In genomic region chr1:148777649-148778048, GRCh38 we compare ENCODE assay signal across 3 cellular contexts. TPM values are rescaled to one million over a fixed set of nuclear protein-coding genes. Genes with fewer than 3 reads are reported as not detected.
"Had no signal": no experiment of that assay in that cellular context is flagged by ENCODE, and none has a peak within 500 bp of the region (broad histone marks: within the 10 kb centered on the region; RNA-seq: fewer than 3 reads in every experiment).

No MANE protein-coding gene starts in this region.

RNA-seq across cellular contexts. Expression of gene NUDT4B, which starts 29.1 kb away (rescaled TPM):
- total RNA-seq: neural crest cell, osteocyte, sciatic nerve had no signal
